In genomic region chr13:79674765-79675515, GRCh38 we compare ENCODE assay signal across 20 cellular contexts.
"Had no signal": no experiment of that assay in that cellular context is flagged by ENCODE, and none has a peak within 500 bp of the region (broad histone marks: within the 10 kb centered on the region; RNA-seq: fewer than 3 reads in every experiment).

No MANE protein-coding gene starts in this region.

- H3K9me3 ChIP-seq: prostate gland, right lobe of liver, suprapubic skin, upper lobe of left lung had no signal

- H3K27ac Mint-ChIP-seq: activated CD4-positive, alpha-beta T cell treated with anti-CD3 and anti-CD28 coated beads for 36 hours; activated naive CD4-positive, alpha-beta T cell treated with anti-CD3 and anti-CD28 coated beads, Interleukin-2, amount 50 U/mL, for 72 hours; activated T-helper 1 cell treated with anti-CD3 and anti-CD28 coated beads, Interleukin-12 subunit alpha, Interleukin-12 subunit beta, Interleukin-2, Interleukin-4 antibody, amounts not matched to agents 30 ng/mL and 10 ng/mL and 1 ng/mL, durations not matched to agents 14 hours and 24 hours and 36 hours; stimulated activated naive CD8-positive, alpha-beta T cell treated with anti-CD3 and anti-CD28 coated beads, Interleukin-15, amount 100 ng/mL, for 72 hours; T-helper 2 cell treated with Interferon-gamma antibody and Interleukin-4, amounts not matched to agents 5 μg/mL and 100 μg/mL, for 36 hours; WTC11 had no signal

- H3K27me3 ChIP-seq: right lobe of liver, suprapubic skin, upper lobe of left lung had no signal

- H3K36me3 ChIP-seq: prostate gland, right lobe of liver, suprapubic skin, upper lobe of left lung had no signal

- ATAC-seq: activated CD4-positive, alpha-beta T cell treated with anti-CD3 and anti-CD28 coated beads for 36 hours; activated naive CD4-positive, alpha-beta T cell treated with anti-CD3 and anti-CD28 coated beads, Interleukin-2, amount 50 U/mL, for 72 hours; left lobe of liver; right lobe of liver; stimulated activated naive CD8-positive, alpha-beta T cell treated with anti-CD3 and anti-CD28 coated beads, Interleukin-15, amount 100 ng/mL, for 72 hours; WTC11 had no signal

- H3K9me3 Mint-ChIP-seq: activated naive CD4-positive, alpha-beta T cell treated with anti-CD3 and anti-CD28 coated beads, Interleukin-2, amount 50 U/mL, for 72 hours; activated T-helper 1 cell treated with anti-CD3 and anti-CD28 coated beads, Interleukin-12 subunit alpha, Interleukin-12 subunit beta, Interleukin-2, Interleukin-4 antibody, amounts not matched to agents 30 ng/mL and 10 ng/mL and 1 ng/mL, durations not matched to agents 14 hours and 24 hours and 36 hours; stimulated activated naive CD8-positive, alpha-beta T cell treated with anti-CD3 and anti-CD28 coated beads, Interleukin-15, amount 100 ng/mL, for 72 hours; T-helper 2 cell treated with Interferon-gamma antibody and Interleukin-4, amounts not matched to agents 5 μg/mL and 100 μg/mL, for 36 hours; WTC11 had no signal

- H3K36me3 Mint-ChIP-seq: activated naive CD4-positive, alpha-beta T cell treated with anti-CD3 and anti-CD28 coated beads, Interleukin-2, amount 50 U/mL, for 72 hours; WTC11 had no signal

- H3K4me3 ChIP-seq: prostate gland, right lobe of liver, suprapubic skin, upper lobe of left lung had no signal

- DNase-seq: activated CD4-positive, alpha-beta T cell treated with anti-CD3 and anti-CD28 coated beads for 36 hours; activated CD4-positive, alpha-beta T cell treated with anti-CD3 and anti-CD28 coated beads, Interleukin-2, amount 50 U/mL, for 48 hours; activated gamma-delta T cell treated with Interleukin-2 at 50 U/mL for 16 hours; activated T-cell treated with anti-CD3 and anti-CD28 coated beads for 4 hours; effector CD4-positive, alpha-beta T cell; hypothalamus; islet precursor cell; right lobe of liver; small intestine; stimulated activated CD4-positive, alpha-beta T cell treated with anti-CD3 and anti-CD28 coated beads, Interleukin-4, amount 100 ng/mL, for 1 hour; stimulated activated naive CD8-positive, alpha-beta T cell treated with anti-CD3 and anti-CD28 coated beads, Interleukin-15, amount 100 ng/mL, for 72 hours; SW 1271; upper lobe of left lung had no signal

- H3K27ac ChIP-seq: prostate gland, right lobe of liver, suprapubic skin, upper lobe of left lung had no signal

- H3K4me1 ChIP-seq: prostate gland, right lobe of liver had no signal

- H3K4me3 Mint-ChIP-seq: activated CD4-positive, alpha-beta T cell treated with anti-CD3 and anti-CD28 coated beads for 36 hours; activated T-helper 1 cell treated with anti-CD3 and anti-CD28 coated beads, Interleukin-12 subunit alpha, Interleukin-12 subunit beta, Interleukin-2, Interleukin-4 antibody, amounts not matched to agents 30 ng/mL and 10 ng/mL and 1 ng/mL, durations not matched to agents 14 hours and 24 hours and 36 hours; stimulated activated naive CD8-positive, alpha-beta T cell treated with anti-CD3 and anti-CD28 coated beads, Interleukin-15, amount 100 ng/mL, for 72 hours; T-helper 2 cell treated with Interferon-gamma antibody and Interleukin-4, amounts not matched to agents 5 μg/mL and 100 μg/mL, for 36 hours; WTC11 had no signal

- H3K27me3 Mint-ChIP-seq: stimulated activated naive CD8-positive, alpha-beta T cell treated with anti-CD3 and anti-CD28 coated beads, Interleukin-15, amount 100 ng/mL, for 72 hours had no signal

- H3K4me1 Mint-ChIP-seq: activated CD4-positive, alpha-beta T cell treated with anti-CD3 and anti-CD28 coated beads for 36 hours; stimulated activated naive CD8-positive, alpha-beta T cell treated with anti-CD3 and anti-CD28 coated beads, Interleukin-15, amount 100 ng/mL, for 72 hours had no signal
